9 cellular contexts compared by ENCODE assay signal in the genomic region with DNA sequence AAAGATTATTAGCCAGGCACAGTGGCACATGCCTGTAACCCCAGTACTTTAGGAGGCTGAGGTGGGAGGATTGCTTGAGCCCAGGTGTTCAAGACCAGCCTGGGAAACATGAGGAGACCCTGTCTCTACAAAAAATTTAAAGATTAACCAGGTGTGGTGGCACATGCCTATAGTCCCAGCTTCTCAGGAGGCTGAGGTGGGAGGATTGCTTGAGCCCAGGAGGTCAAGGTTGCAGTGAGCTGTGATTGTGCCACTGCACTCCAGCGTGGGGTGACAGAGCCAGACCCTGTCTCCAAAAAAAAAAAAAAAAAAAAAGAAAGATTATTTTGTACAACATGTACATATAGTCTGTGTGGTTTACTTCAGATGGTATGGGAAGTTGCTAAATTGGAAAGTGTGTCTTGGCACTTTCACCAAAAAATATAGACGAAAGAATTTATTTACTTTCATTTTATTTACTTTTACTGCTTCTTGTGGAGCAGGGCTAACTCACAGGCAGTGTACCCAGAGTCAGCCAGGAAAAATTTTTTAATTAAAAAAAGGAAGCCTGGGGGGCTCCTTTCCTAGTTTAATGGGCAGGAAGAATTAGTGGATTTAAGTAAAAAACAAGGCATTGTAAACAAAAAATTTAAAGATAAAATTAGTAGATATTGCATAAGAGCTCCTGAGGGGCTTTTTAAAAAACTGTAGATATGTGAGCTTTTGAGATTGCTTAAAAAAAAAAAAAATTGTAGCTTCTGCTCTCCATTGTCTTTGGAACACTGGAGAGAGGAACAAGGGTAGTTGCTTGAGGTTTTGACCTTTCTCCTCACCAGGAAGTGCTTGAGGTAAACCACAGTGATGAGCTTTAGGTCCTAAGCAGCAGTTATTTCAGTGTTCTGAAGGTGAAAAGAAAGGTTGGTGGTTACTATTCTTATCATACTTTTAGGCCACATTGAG. TPM values are rescaled to one million over a fixed set of nuclear protein-coding genes. Genes with fewer than 3 reads are reported as not detected.
DNase-seq lines count a peak whose midpoint lies in the region; ATAC-seq and TF ChIP-seq lines count a peak whose summit lies in the region.
"Had no signal": no experiment of that assay in that cellular context is flagged by ENCODE, and none has a peak within 500 bp of the region (broad histone marks: within the 10 kb centered on the region; RNA-seq: fewer than 3 reads in every experiment).

No MANE protein-coding gene starts in this region.

- H3F3A ChIP-seq in SU-DHL-6 (ENCODE audit: insufficient read depth) = 0 out of 2 replicates have a peak, but pooled peaks cover 6% of the 10 kb centered on the region

- peak overlapping the region; percentile 44 for H3K4me2 ChIP-seq in SU-DHL-6 (ENCODE audit: low read depth, low read length, poor library complexity, severe bottlenecking)

- H3K4me3 Mint-ChIP-seq in activated T-cell treated with anti-CD3 and anti-CD28 coated beads, Interleukin-2, amount 50 U/mL, for 24 hours = peak overlapping the region; percentile 57
- H3K4me3 Mint-ChIP-seq in stimulated activated effector memory CD8-positive, alpha-beta T cell treated with anti-CD3 and anti-CD28 coated beads, Interleukin-12 subunit alpha, Interleukin-12 subunit beta, amount 100 ng/mL, for 72 hours = peak overlapping the region; percentile 42
- H3K4me3 Mint-ChIP-seq: nephron had no signal

- peaks cover 9% of the 10 kb centered on the region; the same call in 1 of the 2 replicates for H3K79me2 ChIP-seq in SU-DHL-6 (ENCODE audit: insufficient read depth, low read length)

- DNase-seq in activated T-cell treated with anti-CD3 and anti-CD28 coated beads, Interleukin-2, amount 50 U/mL, for 24 hours = no peak
- DNase-seq in activated T-cell treated with anti-CD3 and anti-CD28 coated beads, Interleukin-2, amount 50 U/mL, for 48 hours = no peak
- no peak for DNase-seq in stimulated activated effector memory CD8-positive, alpha-beta T cell treated with anti-CD3 and anti-CD28 coated beads, Interleukin-12 subunit alpha, Interleukin-12 subunit beta, amount 100 ng/mL, for 72 hours (ENCODE audit: low spot score in 2 of 2)
- DNase-seq in NCI-H1417 treated with DMSO at 0.1 percent for 48 hours (lab: John Stamatoyannopoulos, UW) = no peak
- no peak for DNase-seq in NCI-H1436 treated with DMSO at 0.1 percent for 48 hours (lab: John Stamatoyannopoulos, UW)
- no peak for DNase-seq in MG63

- no peaks in the 10 kb centered on the region for H3K27me3 Mint-ChIP-seq in activated T-cell treated with anti-CD3 and anti-CD28 coated beads, Interleukin-2, amount 50 U/mL, for 24 hours

- no peak overlapping the region for H2AFZ ChIP-seq in SU-DHL-6 (ENCODE audit: low read depth, low read length, severe bottlenecking)

- peak overlapping the region; percentile 92 for H3K27ac Mint-ChIP-seq in activated T-cell treated with anti-CD3 and anti-CD28 coated beads, Interleukin-2, amount 50 U/mL, for 24 hours
- peak overlapping the region; percentile 29 for H3K27ac Mint-ChIP-seq in stimulated activated effector memory CD8-positive, alpha-beta T cell treated with anti-CD3 and anti-CD28 coated beads, Interleukin-12 subunit alpha, Interleukin-12 subunit beta, amount 100 ng/mL, for 72 hours
- H3K27ac Mint-ChIP-seq: nephron had no signal

- ATAC-seq in HG02981 (IDR thresholded peaks at IDR 0.05; ENCODE audit: unreplicated experiment) = peak; percentile 80
- peak; percentile 83 for ATAC-seq in stimulated activated effector memory CD8-positive, alpha-beta T cell treated with anti-CD3 and anti-CD28 coated beads, Interleukin-12 subunit alpha, Interleukin-12 subunit beta, amount 100 ng/mL, for 72 hours

- H4K20me1 ChIP-seq in SU-DHL-6 (ENCODE audit: low read depth, low read length) = peaks cover 3% of the 10 kb centered on the region; the same call in 1 of the 2 replicates

- H3K4me3 ChIP-seq in SU-DHL-6 (ENCODE audit: insufficient read depth, low read length, poor library complexity, severe bottlenecking) (no peak overlapping the region), MG63 (no peak overlapping the region)

- no peaks in the 10 kb centered on the region for H3K9me3 Mint-ChIP-seq in activated T-cell treated with anti-CD3 and anti-CD28 coated beads, Interleukin-2, amount 50 U/mL, for 24 hours
- H3K9me3 Mint-ChIP-seq in stimulated activated effector memory CD8-positive, alpha-beta T cell treated with anti-CD3 and anti-CD28 coated beads, Interleukin-12 subunit alpha, Interleukin-12 subunit beta, amount 100 ng/mL, for 72 hours = no peaks in the 10 kb centered on the region
- H3K9me3 Mint-ChIP-seq: nephron had no signal

- H3K4me1 Mint-ChIP-seq in activated T-cell treated with anti-CD3 and anti-CD28 coated beads, Interleukin-2, amount 50 U/mL, for 24 hours (ENCODE audit: low read depth) = peaks cover 49% of the 10 kb centered on the region
- peaks cover 40% of the 10 kb centered on the region for H3K4me1 Mint-ChIP-seq in stimulated activated effector memory CD8-positive, alpha-beta T cell treated with anti-CD3 and anti-CD28 coated beads, Interleukin-12 subunit alpha, Interleukin-12 subunit beta, amount 100 ng/mL, for 72 hours
- H3K4me1 Mint-ChIP-seq: nephron had no signal

- H3K27me3 ChIP-seq in SU-DHL-6 (ENCODE audit: low read length) (no peaks in the 10 kb centered on the region), MG63 (no peaks in the 10 kb centered on the region)

- H3K9me3 ChIP-seq in SU-DHL-6 (ENCODE audit: insufficient read depth, low read length) (no peaks in the 10 kb centered on the region), MG63 (no peaks in the 10 kb centered on the region)

- TF ChIP-seq CTCF in SU-DHL-6 (IDR thresholded peaks at IDR 0.05; ENCODE audit: insufficient read depth, low read length, poor library complexity, severe bottlenecking) = no peak

- 0 out of 2 replicates have a peak, but pooled peaks cover 3% of the 10 kb centered on the region for H3K36me3 ChIP-seq in SU-DHL-6 (ENCODE audit: low read length)
- H3K36me3 ChIP-seq in MG63 = peaks cover 7% of the 10 kb centered on the region

- no peaks in the 10 kb centered on the region for H3K9me2 ChIP-seq in SU-DHL-6 (replicated peaks; ENCODE audit: insufficient read depth, low read length)

- H3K27ac ChIP-seq in SU-DHL-6 (ENCODE audit: low read depth, low read length) = peak overlapping the region; percentile 49

- no peak overlapping the region for H3K9ac ChIP-seq in SU-DHL-6 (ENCODE audit: low read length)

- H3K36me3 Mint-ChIP-seq in activated T-cell treated with anti-CD3 and anti-CD28 coated beads, Interleukin-2, amount 50 U/mL, for 24 hours (ENCODE audit: low read depth) = peaks cover 49% of the 10 kb centered on the region
- H3K36me3 Mint-ChIP-seq in stimulated activated effector memory CD8-positive, alpha-beta T cell treated with anti-CD3 and anti-CD28 coated beads, Interleukin-12 subunit alpha, Interleukin-12 subunit beta, amount 100 ng/mL, for 72 hours = peaks cover 71% of the 10 kb centered on the region

RNA-seq across cellular contexts. Expression of a gene that starts 44.6 kb away (rescaled TPM):
- total RNA-seq in MG63 (2014; rRNA removed; shearing (Covaris generic); ENCODE audit: low replicate concordance) = 200 and 236 TPM in 2 replicates

RNA-seq across cellular contexts. Expression of a gene that starts 54.5 kb away (rescaled TPM):
- 6.9 and 15.0 TPM in 2 replicates for total RNA-seq in MG63 (2014; rRNA removed; shearing (Covaris generic); ENCODE audit: low replicate concordance)
